In genomic region chr21:21624674-21625073, GRCh38 we compare ENCODE assay signal across 25 cellular contexts.
A peak's percentile ranks its signal among the peaks of the same experiment; 100 is the strongest.
DNase-seq lines count a peak whose midpoint lies in the region; TF ChIP-seq lines count a peak whose summit lies in the region.
"Had no signal": no experiment of that assay in that cellular context is flagged by ENCODE, and none has a peak within 500 bp of the region (broad histone marks: within the 10 kb centered on the region; RNA-seq: fewer than 3 reads in every experiment).

No MANE protein-coding gene starts in this region.

- no peaks in the 10 kb centered on the region for H3K9me2 ChIP-seq in GM23248 (ENCODE audit: insufficient read depth)

- H3K4me3 ChIP-seq in GM23248 (no peak overlapping the region), fibroblast of the aortic adventitia (ENCODE audit: low read depth, low read length) (no peak overlapping the region), neural progenitor cell (no peak overlapping the region)
- H3K4me3 ChIP-seq: cardiac muscle cell, gastroesophageal sphincter, lower lobe of right lung, SK-N-MC, spleen, thyroid gland had no signal

- no peak overlapping the region for H3K4me3 Mint-ChIP-seq in activated CD4-positive, alpha-beta T cell treated with anti-CD3 and anti-CD28 coated beads, Interleukin-2, amount 10 ng/mL, durations not matched to agents 24 days and 14 days
- no peak overlapping the region for H3K4me3 Mint-ChIP-seq in neural progenitor cell
- H3K4me3 Mint-ChIP-seq: activated naive CD8-positive, alpha-beta T cell had no signal

- no peaks in the 10 kb centered on the region; the same call in 1 of the 2 replicates for H3K4me1 ChIP-seq in GM23248 (ENCODE audit: insufficient read depth)
- no peaks in the 10 kb centered on the region for H3K4me1 ChIP-seq in neural progenitor cell
- H3K4me1 ChIP-seq: Caco-2, gastroesophageal sphincter, lower lobe of right lung, spleen, thyroid gland had no signal

- H3K4me2 ChIP-seq in GM23248 (ENCODE audit: unreplicated experiment) (peak overlapping the region; percentile 27), neural progenitor cell (no peak overlapping the region)

- H3K9ac ChIP-seq in GM23248 (no peak overlapping the region), neural progenitor cell (no peak overlapping the region)

- H3K27ac ChIP-seq in GM23248, result no peak overlapping the region
- no peak overlapping the region for H3K27ac ChIP-seq in neural progenitor cell
- H3K27ac ChIP-seq: cardiac muscle cell, gastroesophageal sphincter, lower lobe of right lung, neutrophil, SK-N-MC, spleen, thyroid gland, WERI-Rb-1 had no signal

- H3K4me1 Mint-ChIP-seq in activated CD4-positive, alpha-beta T cell treated with anti-CD3 and anti-CD28 coated beads, Interleukin-2, amount 10 ng/mL, durations not matched to agents 24 days and 14 days, result no peaks in the 10 kb centered on the region
- H3K4me1 Mint-ChIP-seq in neural progenitor cell, result peaks cover 11% of the 10 kb centered on the region

- H3K27me3 ChIP-seq in GM23248 (replicated peaks; ENCODE audit: insufficient read depth) (no peaks in the 10 kb centered on the region), neural progenitor cell (no peaks in the 10 kb centered on the region)
- H3K27me3 ChIP-seq: cardiac muscle cell, gastroesophageal sphincter, neutrophil, spleen, thyroid gland had no signal

- no peaks in the 10 kb centered on the region for H3K36me3 ChIP-seq in GM23248 (ENCODE audit: low read depth)
- H3K36me3 ChIP-seq in neural progenitor cell, result no peaks in the 10 kb centered on the region
- H3K36me3 ChIP-seq: cardiac muscle cell, gastroesophageal sphincter, lower lobe of right lung, neutrophil, spleen, thyroid gland, WERI-Rb-1 had no signal

- no peaks in the 10 kb centered on the region for H3K27me3 Mint-ChIP-seq in activated CD4-positive, alpha-beta T cell treated with anti-CD3 and anti-CD28 coated beads, Interleukin-2, amount 10 ng/mL, durations not matched to agents 24 days and 14 days
- H3K27me3 Mint-ChIP-seq in neural progenitor cell (ENCODE audit: insufficient read depth, low read depth), result no peaks in the 10 kb centered on the region
- H3K27me3 Mint-ChIP-seq: activated naive CD8-positive, alpha-beta T cell had no signal

- H2AFZ ChIP-seq in GM23248 (peak overlapping the region; percentile 47), neural progenitor cell (replicated peaks) (no peak overlapping the region)

- H3K27ac Mint-ChIP-seq in activated CD4-positive, alpha-beta T cell treated with anti-CD3 and anti-CD28 coated beads, Interleukin-2, amount 10 ng/mL, durations not matched to agents 24 days and 14 days, result no peak overlapping the region
- H3K27ac Mint-ChIP-seq in neural progenitor cell, result no peak overlapping the region
- H3K27ac Mint-ChIP-seq: activated naive CD8-positive, alpha-beta T cell; activated T-helper 2 cell treated with anti-CD3 and anti-CD28 coated beads, Interferon-gamma antibody, Interleukin-2, Interleukin-4, amounts not matched to agents 10 μg/mL and 5 μg/mL and 100 μg/mL, durations not matched to agents 14 hours and 24 hours and 36 hours had no signal

- H4K20me1 ChIP-seq in GM23248 (ENCODE audit: insufficient read depth), result no peaks in the 10 kb centered on the region
- H4K20me1 ChIP-seq in neural progenitor cell (ENCODE audit: low read depth), result no peaks in the 10 kb centered on the region

- peaks cover 3% of the 10 kb centered on the region for H3K9me3 Mint-ChIP-seq in activated CD4-positive, alpha-beta T cell treated with anti-CD3 and anti-CD28 coated beads, Interleukin-2, amount 10 ng/mL, durations not matched to agents 24 days and 14 days
- H3K9me3 Mint-ChIP-seq in neural progenitor cell, result no peaks in the 10 kb centered on the region

- WGBS in GM23248 (ENCODE audit: low coverage in 1 of 2, low lambda C conversion rate in 2 of 2, missing lambda C conversion rate in 2 of 2), 2 experiments, result 10 to 27% methylated on average over 1 of the region's 1 CpG

- H3K36me3 Mint-ChIP-seq in activated CD4-positive, alpha-beta T cell treated with anti-CD3 and anti-CD28 coated beads, Interleukin-2, amount 10 ng/mL, durations not matched to agents 24 days and 14 days (ENCODE audit: low read depth), result no peaks in the 10 kb centered on the region
- no peaks in the 10 kb centered on the region for H3K36me3 Mint-ChIP-seq in neural progenitor cell
- H3K36me3 Mint-ChIP-seq: activated naive CD8-positive, alpha-beta T cell had no signal

- no peaks in the 10 kb centered on the region for H3K9me3 ChIP-seq in GM23248 (ENCODE audit: low read depth)
- no peaks in the 10 kb centered on the region for H3K9me3 ChIP-seq in neural progenitor cell (ENCODE audit: low read depth)
- H3K9me3 ChIP-seq: Caco-2, gastroesophageal sphincter, lower lobe of right lung, neutrophil, spleen, thyroid gland had no signal

- H3F3A ChIP-seq in GM23248 (ENCODE audit: insufficient read depth), result no peaks in the 10 kb centered on the region
- no peaks in the 10 kb centered on the region for H3F3A ChIP-seq in neural progenitor cell (ENCODE audit: low read depth)

- intact Hi-C loops in activated CD4-positive, alpha-beta T cell treated with anti-CD3 and anti-CD28 coated beads, Interleukin-2, amount 10 ng/mL, durations not matched to agents 24 days and 14 days (cut with micrococcal nuclease), result no loop called here

- in situ Hi-C loops in GM23248 (cut with MboI), result no loop called here

- no peak for TF ChIP-seq CTCF in fibroblast of the aortic adventitia (IDR thresholded peaks at IDR 0.05; ENCODE audit: insufficient read depth, low read length)
- TF ChIP-seq CTCF in neural progenitor cell (IDR thresholded peaks at IDR 0.05), result no peak

- H3K79me2 ChIP-seq in GM23248 (ENCODE audit: insufficient read depth) (no peaks in the 10 kb centered on the region), neural progenitor cell (ENCODE audit: low read depth) (no peaks in the 10 kb centered on the region)

- peak; percentile 45 for DNase-seq in GM23248
- peak; percentile 2 for DNase-seq in amniotic stem cell (lab: John Stamatoyannopoulos, UW)
- DNase-seq in fibroblast of the aortic adventitia (ENCODE audit: low read depth), result peak; percentile 0
- DNase-seq in DMS79 treated with DMSO at 0.1 percent for 48 hours (lab: John Stamatoyannopoulos, UW), result no peak
- DNase-seq in activated CD4-positive, alpha-beta T cell treated with anti-CD3 and anti-CD28 coated beads, Interleukin-2, amount 10 ng/mL, durations not matched to agents 24 days and 14 days, result no peak
- no peak for DNase-seq in NCI-H1694 (lab: John Stamatoyannopoulos, UW)
- DNase-seq in neural progenitor cell (ENCODE audit: low spot score), result no peak
- DNase-seq: activated CD8-positive, alpha-beta memory T cell treated with anti-CD3 and anti-CD28 coated beads, Interleukin-2, amount 50 U/mL, for 4 hours; Caco-2; dermis blood vessel endothelial cell; kidney; lower lobe of right lung; NCI-H2107; NCI-H524 treated with DMSO at 0.1 percent for 48 hours; spleen; stimulated activated CD4-positive, alpha-beta T cell treated with anti-CD3 and anti-CD28 coated beads, Interleukin-4, amount 100 ng/mL, for 24 hours; stimulated activated naive CD8-positive, alpha-beta T cell treated with anti-CD3 and anti-CD28 coated beads, Interleukin-15, Interleukin-2, amounts not matched to agents 100 U/mL and 50 U/mL, for 24 hours; thyroid gland; WERI-Rb-1 had no signal

Comparison
In these comparisons a context has a peak if more than half of its experiments do, and no peak if none do; other contexts are left out.
1. DNase-seq: peak in GM23248 (single experiment), amniotic stem cell (single experiment) and fibroblast of the aortic adventitia (single experiment); none in DMS79 treated with DMSO at 0.1 percent for 48 hours (single experiment), activated CD4-positive, alpha-beta T cell treated with anti-CD3 and anti-CD28 coated beads, Interleukin-2, amount 10 ng/mL, durations not matched to agents 24 days and 14 days (single experiment), NCI-H1694 (single experiment) and neural progenitor cell (single experiment).